Comparison of ENCODE assay signal across 14 cellular contexts in genomic region chr13:45048890-45049407, GRCh38. TPM values are rescaled to one million over a fixed set of nuclear protein-coding genes. Genes with fewer than 3 reads are reported as not detected.
A peak's percentile ranks its signal among the peaks of the same experiment; 100 is the strongest.
DNase-seq lines count a peak whose midpoint lies in the region; ATAC-seq and TF ChIP-seq lines count a peak whose summit lies in the region.
"Had no signal": no experiment of that assay in that cellular context is flagged by ENCODE, and none has a peak within 500 bp of the region (broad histone marks: within the 10 kb centered on the region; RNA-seq: fewer than 3 reads in every experiment).

No MANE protein-coding gene starts in this region.

- H3K4me1 ChIP-seq in PC-3 (ENCODE audit: insufficient read depth, low read length): peaks cover 10% of the 10 kb centered on the region; the same call in 1 of the 2 replicates
- no peaks in the 10 kb centered on the region for H3K4me1 ChIP-seq in mucosa of descending colon (ENCODE audit: low read depth)
- peaks cover 0 to 6% of the 10 kb centered on the region in 2 donors for H3K4me1 ChIP-seq in right atrium auricular region

- no peaks in the 10 kb centered on the region for H4K20me1 ChIP-seq in PC-3 (ENCODE audit: low read length)

- BruUV-seq in PC-3 (replicated peaks; lab: Mats Ljungman, UMichigan): no TSS peak

- H3K9me2 ChIP-seq in PC-3 (replicated peaks; ENCODE audit: low read length): no peaks in the 10 kb centered on the region

- H3K27me3 ChIP-seq in PC-3 (ENCODE audit: low read length) (no peaks in the 10 kb centered on the region), right atrium auricular region (no peaks in the 10 kb centered on the region)

- DNase-seq in activated CD4-positive, CD25-positive, alpha-beta regulatory T cell treated with anti-CD3 and anti-CD28 coated beads, Interleukin-2, amount 50 U/mL, for 72 hours: no peak
- DNase-seq in PC-3 (peak; percentile 7), mucosa of descending colon (no peak), right atrium auricular region (ENCODE audit: low spot score) (no peak), AG08395 (ENCODE audit: low spot score) (no peak), SK-N-DZ (ENCODE audit: low spot score) (no peak)
- DNase-seq: COR-L47, H9, NCI-H2081 treated with DMSO at 0.1 percent for 48 hours, nucleus accumbens, SHP77 had no signal

- H2AFZ ChIP-seq in PC-3 (ENCODE audit: low read length): no peak overlapping the region

- no peak overlapping the region for H3K4me3 ChIP-seq in PC-3 (ENCODE audit: low read length)
- H3K4me3 ChIP-seq in mucosa of descending colon: no peak overlapping the region
- H3K4me3 ChIP-seq in right atrium auricular region: no peak overlapping the region
- H3K4me3 ChIP-seq: gastroesophageal sphincter had no signal

- no peak overlapping the region for H3K4me2 ChIP-seq in PC-3 (ENCODE audit: low read length)

- H3F3A ChIP-seq in PC-3 (ENCODE audit: low read length, unreplicated experiment): no peaks in the 10 kb centered on the region

- no peaks in the 10 kb centered on the region for H3K9me3 ChIP-seq in PC-3 (ENCODE audit: low read length)
- H3K9me3 ChIP-seq in mucosa of descending colon: no peaks in the 10 kb centered on the region
- no peaks in the 10 kb centered on the region for H3K9me3 ChIP-seq in right atrium auricular region
- H3K9me3 ChIP-seq: gastroesophageal sphincter had no signal

- H3K9ac ChIP-seq in PC-3 (ENCODE audit: low read length): no peak overlapping the region

- peak; percentile 57 to 71 for ATAC-seq in activated CD4-positive, CD25-positive, alpha-beta regulatory T cell treated with anti-CD3 and anti-CD28 coated beads, Interleukin-2, amount 50 U/mL, for 24 hours
- ATAC-seq in GM18861 (IDR thresholded peaks at IDR 0.05; ENCODE audit: unreplicated experiment): peak; percentile 44
- ATAC-seq in PC-3: no peak
- peak; percentile 72 for ATAC-seq in mucosa of descending colon
- ATAC-seq: gastroesophageal sphincter had no signal

- CTCF ChIA-PET in PC-3 (lab: Charles Lee): interaction anchor here (0.6 kb wide), 1 partner anchor 94 kb away, joined by 3 read pairs; no protein-coding TSS in a partner anchor

- intact Hi-C loops in PC-3 (cut with micrococcal nuclease) (loop anchor here (5.0 kb wide), 1 partner anchor 168 kb away; no protein-coding TSS in a partner anchor), mucosa of descending colon (cut with DNase I, micrococcal nuclease) (loop anchor here (2.0 to 10.0 kb wide), 3 partner anchors 233 to 260 kb away; no protein-coding TSS in a partner anchor)

- no peaks in the 10 kb centered on the region for H3K79me2 ChIP-seq in PC-3 (ENCODE audit: low read length)

- POLR2A ChIA-PET in PC-3 (lab: Charles Lee; ENCODE audit: unreplicated experiment): interaction anchor here (0.6 kb wide), 1 partner anchor 287 kb away, joined by 3 read pairs; no protein-coding TSS in a partner anchor

- H3K36me3 ChIP-seq in PC-3 (ENCODE audit: low read depth, low read length): no peaks in the 10 kb centered on the region
- no peaks in the 10 kb centered on the region for H3K36me3 ChIP-seq in mucosa of descending colon (ENCODE audit: low read depth)
- no peaks in the 10 kb centered on the region for H3K36me3 ChIP-seq in right atrium auricular region
- H3K36me3 ChIP-seq: gastroesophageal sphincter had no signal

- TF ChIP-seq CTCF in PC-3 (conservative IDR thresholded peaks at IDR 0.05; ENCODE audit: low read depth, low read length): no peak
- TF ChIP-seq CTCF in mucosa of descending colon (IDR thresholded peaks at IDR 0.05): no peak
- no peak for TF ChIP-seq CTCF in right atrium auricular region (IDR thresholded peaks at IDR 0.05)

- H3K27ac ChIP-seq in PC-3 (ENCODE audit: low read length) (no peak overlapping the region), right atrium auricular region (no peak overlapping the region)
- H3K27ac ChIP-seq: gastroesophageal sphincter had no signal

RNA-seq across cellular contexts. Expression of gene GPALPP1, which starts 59.6 kb away (rescaled TPM):
- total RNA-seq in PC-3 (2014; rRNA removed): 5.0 and 17.0 TPM in 2 replicates
- total RNA-seq in mucosa of descending colon: 10 to 100 TPM; 19.2 to 23.5 (median 20.2) TPM
- total RNA-seq in right atrium auricular region: 10 to 100 TPM in 1 of 2 donors, 1 to 10 TPM in 1; 9.0 to 14.6 TPM
- polyA plus RNA-seq in SK-N-DZ (2014; cell fraction: cytosol; rRNA removed): 36.0 and 48.6 TPM in 2 replicates
- polyA plus RNA-seq in SK-N-DZ (2014; cell fraction: nucleus; rRNA removed): 51.3 and 60.7 TPM in 2 replicates

RNA-seq across cellular contexts. Expression of gene NUFIP1, which starts 59.7 kb away (rescaled TPM):
- total RNA-seq in PC-3 (2014; rRNA removed) (2.5 and 4.0 TPM in 2 replicates), mucosa of descending colon (1 to 10 TPM; 1.5 to 3.9 (median 3.3) TPM), right atrium auricular region (1 to 10 TPM; 2.2 to 2.9 TPM)
- polyA plus RNA-seq in SK-N-DZ (2014; cell fraction: cytosol; rRNA removed): 8.3 and 8.8 TPM in 2 replicates
- 4.3 and 5.7 TPM in 2 replicates for polyA plus RNA-seq in SK-N-DZ (2014; cell fraction: nucleus; rRNA removed)
